In the genomic region with DNA sequence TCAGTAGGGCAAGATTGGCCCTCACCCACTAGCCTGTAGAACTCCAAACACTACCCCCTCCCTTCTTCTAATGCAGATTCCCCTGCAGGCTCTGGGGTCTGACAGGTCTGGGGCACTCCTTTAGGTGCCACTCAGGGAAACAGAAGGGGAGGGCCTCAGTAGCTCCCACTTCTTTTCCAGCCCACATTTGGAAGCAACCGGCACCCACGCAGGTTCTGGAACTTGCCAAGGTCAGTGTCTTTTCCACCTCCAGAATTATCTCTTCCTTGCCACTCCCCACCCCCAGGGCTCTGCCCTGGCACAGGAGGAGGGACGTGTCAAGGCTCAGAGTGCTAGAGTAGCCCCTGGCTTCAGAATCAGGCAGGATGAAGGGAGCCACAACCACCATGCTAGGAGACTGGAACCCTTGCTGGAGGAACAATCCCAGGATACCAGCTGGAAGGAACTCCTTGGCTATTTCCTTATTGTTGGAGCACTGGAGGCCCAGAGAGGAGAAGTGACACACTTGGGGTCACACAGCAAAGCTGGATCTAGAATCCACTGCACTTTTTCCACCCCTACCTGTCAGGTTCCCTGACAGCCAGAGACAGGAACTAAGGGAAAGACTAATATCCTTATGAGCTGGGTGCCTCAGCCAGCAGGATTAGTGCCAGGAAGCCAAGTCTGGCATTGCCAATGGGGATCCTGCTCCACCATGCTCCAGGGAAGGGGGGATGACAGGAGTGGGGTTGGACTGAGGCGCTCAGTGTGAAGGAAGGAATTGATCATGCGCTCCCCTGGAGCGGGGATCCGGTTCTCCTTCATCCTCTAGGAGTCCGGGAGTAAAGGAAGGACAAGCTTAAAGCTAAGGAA, we compare ENCODE assay signal across 24 cellular contexts. TPM values are rescaled to one million over a fixed set of nuclear protein-coding genes. Genes with fewer than 3 reads are reported as not detected.
DNase-seq lines count a peak whose midpoint lies in the region; ATAC-seq and TF ChIP-seq lines count a peak whose summit lies in the region.
"Had no signal": no experiment of that assay in that cellular context is flagged by ENCODE, and none has a peak within 500 bp of the region (broad histone marks: within the 10 kb centered on the region; RNA-seq: fewer than 3 reads in every experiment).

No MANE protein-coding gene starts in this region.

- DNase-seq in heart left ventricle (no peak), cardiac septum (ENCODE audit: low spot score) (no peak), glutamatergic neuron (no peak), neural progenitor cell (ENCODE audit: low spot score) (no peak), T-cell (no peak), NCI-H1105 (lab: John Stamatoyannopoulos, UW) (no peak), NCI-H345 (lab: John Stamatoyannopoulos, UW) (no peak)
- DNase-seq: activated CD4-positive, alpha-beta T cell treated with anti-CD3 and anti-CD28 coated beads, Interleukin-2, amount 10 ng/mL, durations not matched to agents 7 days and 5 days; activated naive CD8-positive, alpha-beta T cell treated with anti-CD3 and anti-CD28 coated beads, Interleukin-2, amount 50 U/mL, for 24 hours; body of pancreas; KG1; MV-4-11; natural killer cell; NCI-H187 treated with DMSO at 0.1 percent for 48 hours; SIG-M5; stimulated activated CD4-positive, alpha-beta T cell treated with anti-CD3 and anti-CD28 coated beads, Interleukin-2, amount 100 ng/mL, for 48 hours; transverse colon had no signal

- intact Hi-C loops in heart left ventricle (cut with DNase I) (loop anchor here in 1 of 10 donors (2.0 kb wide), 1 partner anchor 20 kb away; no protein-coding TSS in a partner anchor), cardiac septum (cut with DNase I) (no loop called here)

- H3K79me2 ChIP-seq in neural progenitor cell (ENCODE audit: low read depth), result peaks cover 28% of the 10 kb centered on the region

- CTCF ChIA-PET in T-cell (lab: Charles Lee), result no interaction called here

- peaks cover 41% of the 10 kb centered on the region for H3F3A ChIP-seq in neural progenitor cell (ENCODE audit: low read depth)

- H3K36me3 Mint-ChIP-seq in glutamatergic neuron (ENCODE audit: unreplicated experiment) (no peaks in the 10 kb centered on the region), neural progenitor cell (peaks cover 4% of the 10 kb centered on the region), T-cell (no peaks in the 10 kb centered on the region)
- H3K36me3 Mint-ChIP-seq: natural killer cell had no signal

- peaks cover 27% of the 10 kb centered on the region for H4K20me1 ChIP-seq in neural progenitor cell (ENCODE audit: low read depth)

- peaks cover 0 to 51% (median 36%) of the 10 kb centered on the region in 12 donors for H3K4me1 ChIP-seq in heart left ventricle
- peaks cover 19% of the 10 kb centered on the region for H3K4me1 ChIP-seq in neural progenitor cell
- H3K4me1 ChIP-seq: prostate gland had no signal

- peaks cover 9% of the 10 kb centered on the region for H3K4me1 Mint-ChIP-seq in glutamatergic neuron (ENCODE audit: low read depth, unreplicated experiment)
- peaks cover 54% of the 10 kb centered on the region for H3K4me1 Mint-ChIP-seq in neural progenitor cell
- H3K4me1 Mint-ChIP-seq in T-cell, result peaks cover 15 to 31% (median 26%) of the 10 kb centered on the region in 3 donors

- peak overlapping the region in 9 of 12 donors; percentile 11 to 82 (median 68) for H3K27ac ChIP-seq in heart left ventricle
- H3K27ac ChIP-seq in neural progenitor cell, result no peak overlapping the region
- H3K27ac ChIP-seq: body of pancreas, prostate gland had no signal

- H3K4me3 Mint-ChIP-seq in glutamatergic neuron (ENCODE audit: unreplicated experiment) (peak overlapping the region; percentile 73), neural progenitor cell (peak overlapping the region; percentile 76), T-cell (peak overlapping the region in 1 of 3 donors; percentile 20)
- H3K4me3 Mint-ChIP-seq: activated CD4-positive, alpha-beta T cell treated with anti-CD3 and anti-CD28 coated beads, Interleukin-2, amount 10 ng/mL, durations not matched to agents 7 days and 5 days; activated naive CD8-positive, alpha-beta T cell treated with anti-CD3 and anti-CD28 coated beads, Interleukin-2, amount 50 U/mL, for 24 hours; natural killer cell; stimulated activated naive CD8-positive, alpha-beta T cell treated with anti-CD3 and anti-CD28 coated beads, Interleukin-15, Interleukin-2, amounts not matched to agents 100 ng/mL and 50 ng/mL, for 24 hours had no signal

- POLR2A ChIA-PET in T-cell (lab: Charles Lee), result no interaction called here

- H2AFZ ChIP-seq in neural progenitor cell (replicated peaks), result no peak overlapping the region

- no peak for TF ChIP-seq CTCF in heart left ventricle (IDR thresholded peaks at IDR 0.05)
- no peak for TF ChIP-seq CTCF in glutamatergic neuron (IDR thresholded peaks at IDR 0.05; ENCODE audit: partially characterized antibody, unreplicated experiment)
- no peak for TF ChIP-seq CTCF in neural progenitor cell (IDR thresholded peaks at IDR 0.05)

- no peak for TF ChIP-seq POLR2A in heart left ventricle (IDR thresholded peaks at IDR 0.05)

- H3K27ac Mint-ChIP-seq in glutamatergic neuron (ENCODE audit: unreplicated experiment) (no peak overlapping the region), neural progenitor cell (no peak overlapping the region), T-cell (no peak overlapping the region)
- H3K27ac Mint-ChIP-seq: activated CD4-positive, alpha-beta T cell treated with anti-CD3 and anti-CD28 coated beads, Interleukin-2, amount 10 ng/mL, durations not matched to agents 7 days and 5 days; activated naive CD8-positive, alpha-beta T cell treated with anti-CD3 and anti-CD28 coated beads, Interleukin-2, amount 50 U/mL, for 24 hours; activated T-helper 2 cell treated with anti-CD3 and anti-CD28 coated beads, Interferon-gamma antibody, Interleukin-2, Interleukin-4, amounts not matched to agents 10 μg/mL and 5 μg/mL and 100 μg/mL, durations not matched to agents 14 hours and 24 hours and 36 hours; natural killer cell; stimulated activated naive CD8-positive, alpha-beta T cell treated with anti-CD3 and anti-CD28 coated beads, Interleukin-15, Interleukin-2, amounts not matched to agents 100 ng/mL and 50 ng/mL, for 24 hours had no signal

- H3K9me3 Mint-ChIP-seq in glutamatergic neuron (ENCODE audit: unreplicated experiment), result peaks cover 5% of the 10 kb centered on the region
- peaks cover 3% of the 10 kb centered on the region for H3K9me3 Mint-ChIP-seq in neural progenitor cell
- no peaks in the 10 kb centered on the region for H3K9me3 Mint-ChIP-seq in T-cell
- H3K9me3 Mint-ChIP-seq: activated CD4-positive, alpha-beta T cell treated with anti-CD3 and anti-CD28 coated beads, Interleukin-2, amount 10 ng/mL, durations not matched to agents 7 days and 5 days; activated naive CD8-positive, alpha-beta T cell treated with anti-CD3 and anti-CD28 coated beads, Interleukin-2, amount 50 U/mL, for 24 hours; activated T-helper 2 cell treated with anti-CD3 and anti-CD28 coated beads, Interferon-gamma antibody, Interleukin-2, Interleukin-4, amounts not matched to agents 10 μg/mL and 5 μg/mL and 100 μg/mL, durations not matched to agents 14 hours and 24 hours and 36 hours; natural killer cell; stimulated activated naive CD8-positive, alpha-beta T cell treated with anti-CD3 and anti-CD28 coated beads, Interleukin-15, Interleukin-2, amounts not matched to agents 100 ng/mL and 50 ng/mL, for 24 hours had no signal

- H3K27me3 Mint-ChIP-seq in glutamatergic neuron (ENCODE audit: unreplicated experiment) (peaks cover 12% of the 10 kb centered on the region), neural progenitor cell (ENCODE audit: insufficient read depth, low read depth) (peaks cover 19% of the 10 kb centered on the region), T-cell (peaks cover 9 to 27% of the 10 kb centered on the region in 2 donors)

- no peak overlapping the region for H3K9ac ChIP-seq in neural progenitor cell

- H3K9me3 ChIP-seq in heart left ventricle (no peaks in the 10 kb centered on the region), neural progenitor cell (ENCODE audit: low read depth) (no peaks in the 10 kb centered on the region)
- H3K9me3 ChIP-seq: body of pancreas, prostate gland, transverse colon had no signal

- no peaks in the 10 kb centered on the region for H3K36me3 ChIP-seq in heart left ventricle
- H3K36me3 ChIP-seq in neural progenitor cell, result no peaks in the 10 kb centered on the region
- H3K36me3 ChIP-seq: prostate gland, transverse colon had no signal

- H3K27me3 ChIP-seq in heart left ventricle (peaks cover 0 to 40% (median 25%) of the 10 kb centered on the region in 9 donors), neural progenitor cell (peaks cover 4% of the 10 kb centered on the region)

- peak overlapping the region in 1 of 12 donors; percentile 62 for H3K4me3 ChIP-seq in heart left ventricle
- no peak overlapping the region for H3K4me3 ChIP-seq in neural progenitor cell
- H3K4me3 ChIP-seq: body of pancreas, prostate gland, transverse colon had no signal

- WGBS in heart left ventricle, 4 donors, result 69 to 84% (median 75%) methylated on average over 8 of the region's 8 CpGs

- ATAC-seq in heart left ventricle, result no peak
- ATAC-seq in T-cell (replicated peaks in 1 of 4), result no peak
- no peak for ATAC-seq in GM18517 (IDR thresholded peaks at IDR 0.05; ENCODE audit: unreplicated experiment)
- ATAC-seq: activated naive CD8-positive, alpha-beta T cell treated with anti-CD3 and anti-CD28 coated beads, Interleukin-2, amount 50 U/mL, for 24 hours; body of pancreas; natural killer cell had no signal

- H3K4me2 ChIP-seq in neural progenitor cell, result no peak overlapping the region

RNA-seq across cellular contexts. Expression of a gene that starts 1.8 kb away (rescaled TPM):
- total RNA-seq in heart left ventricle (under 1 TPM; 0.13 to 0.93 (median 0.35) TPM), cardiac septum (0.32 TPM), glutamatergic neuron (ENCODE audit: unreplicated experiment) (107 TPM), neural progenitor cell (ENCODE audit: low replicate concordance) (9.3 and 25.1 TPM in 2 replicates), T-cell (1 to 10 TPM; 1.3 to 2.0 (median 1.6) TPM)
- polyA plus RNA-seq in heart left ventricle, result under 1 TPM; 0.17 to 0.23 TPM
- total RNA-seq: transverse colon had no signal
- polyA plus RNA-seq: keratinocyte had no signal

RNA-seq across cellular contexts. Expression of a gene that starts 37.6 kb away (rescaled TPM):
- not detected for total RNA-seq in heart left ventricle
- not detected for polyA plus RNA-seq in heart left ventricle
- not detected for total RNA-seq in cardiac septum
- not detected for total RNA-seq in glutamatergic neuron (ENCODE audit: unreplicated experiment)
- 0.39 and 0.46 TPM in 2 replicates for total RNA-seq in neural progenitor cell (ENCODE audit: low replicate concordance)
- not detected for total RNA-seq in T-cell
- total RNA-seq: A673; activated CD4-positive, alpha-beta T cell treated with anti-CD3 and anti-CD28 coated beads, Interleukin-2, amount 10 ng/mL, durations not matched to agents 7 days and 5 days; activated T-helper 2 cell treated with anti-CD3 and anti-CD28 coated beads, Interferon-gamma antibody, Interleukin-2, Interleukin-4, amounts not matched to agents 10 μg/mL and 5 μg/mL and 100 μg/mL, durations not matched to agents 14 hours and 24 hours and 36 hours; body of pancreas; natural killer cell; prostate gland; T-helper 1 cell treated with Interleukin-12 subunit alpha and Interleukin-12 subunit beta and Interleukin-4 antibody, amounts not matched to agents 30 ng/mL and 1 ng/mL, for 36 hours; transverse colon had no signal
- polyA plus RNA-seq: keratinocyte had no signal

RNA-seq across cellular contexts. Expression of a gene that starts 57.0 kb away (rescaled TPM):
- total RNA-seq in heart left ventricle (100 to 1,000 TPM in 1 of 9 donors, 10 to 100 TPM in 8; 23.5 to 116 (median 33.4) TPM), cardiac septum (31.1 TPM), glutamatergic neuron (ENCODE audit: unreplicated experiment) (0.39 TPM), neural progenitor cell (ENCODE audit: low replicate concordance) (0.22 and 2.0 TPM in 2 replicates), T-cell (under 1 TPM in 3 of 5 donors, not detected in 2; 0.16 to 0.58 (median 0.23) TPM)
- polyA plus RNA-seq in heart left ventricle, result 10 to 100 TPM; 20.5 to 35.1 TPM
- total RNA-seq: activated CD4-positive, alpha-beta T cell treated with anti-CD3 and anti-CD28 coated beads, Interleukin-2, amount 10 ng/mL, durations not matched to agents 7 days and 5 days; activated T-helper 2 cell treated with anti-CD3 and anti-CD28 coated beads, Interferon-gamma antibody, Interleukin-2, Interleukin-4, amounts not matched to agents 10 μg/mL and 5 μg/mL and 100 μg/mL, durations not matched to agents 14 hours and 24 hours and 36 hours; T-helper 1 cell treated with Interleukin-12 subunit alpha and Interleukin-12 subunit beta and Interleukin-4 antibody, amounts not matched to agents 30 ng/mL and 1 ng/mL, for 36 hours had no signal
- polyA plus RNA-seq: keratinocyte had no signal
